In the genomic region with DNA sequence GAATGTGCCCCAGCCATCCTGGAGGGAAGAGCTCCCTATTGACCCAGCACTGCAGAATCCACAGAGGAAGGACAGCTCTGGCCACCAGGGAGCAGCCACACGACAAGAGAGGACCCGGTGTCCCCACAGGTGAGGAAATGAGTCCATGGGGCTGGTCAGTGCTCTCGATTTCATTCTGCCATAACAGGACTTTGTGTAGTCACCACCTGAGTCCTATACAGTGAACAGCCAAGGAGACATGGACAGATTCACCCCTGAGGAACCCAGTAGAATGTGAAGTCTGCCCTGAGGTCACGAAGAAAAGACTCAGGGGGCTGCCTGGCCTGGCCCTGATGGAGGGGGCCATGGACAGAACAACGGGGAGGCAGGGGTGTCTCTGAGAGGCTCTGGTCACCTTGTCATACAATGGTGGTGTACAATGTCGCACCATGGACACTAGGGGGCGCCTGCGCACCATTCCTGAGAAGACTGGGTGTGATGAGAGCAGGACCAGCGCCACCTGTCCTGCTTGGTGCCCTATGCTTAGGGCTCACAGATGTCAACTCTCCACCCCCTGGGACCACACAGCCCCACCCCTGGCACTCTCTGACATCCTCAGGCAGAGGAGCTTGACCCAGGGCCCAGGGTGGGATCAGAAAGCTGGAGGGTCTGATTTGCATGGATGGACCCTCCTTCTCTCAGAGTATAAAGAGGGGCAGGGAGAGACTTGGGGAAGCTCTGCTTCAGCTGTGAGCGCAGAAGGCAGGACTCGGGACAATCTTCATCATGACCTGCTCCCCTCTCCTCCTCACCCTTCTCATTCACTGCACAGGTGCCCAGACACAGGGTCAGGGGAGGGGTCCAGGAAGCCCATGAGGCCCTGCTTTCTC, we compare ENCODE assay signal across 8 cellular contexts.
A peak's percentile ranks its signal among the peaks of the same experiment; 100 is the strongest.
DNase-seq lines count a peak whose midpoint lies in the region; ATAC-seq and TF ChIP-seq lines count a peak whose summit lies in the region.
"Not testable (repeated sequence)": the region's sequence is repeated elsewhere in the genome, so short reads cannot be mapped to it uniquely, and the experiment has no call there.

No MANE protein-coding gene starts in this region.

- DNase-seq in AG20443 (ENCODE audit: low spot score) (peak; percentile 81), HL-60 (ENCODE audit: low read depth in 1 of 2, low spot score in 1 of 2) (peak; percentile 38 to 79), NCI-H82 treated with DMSO at 0.1 percent for 48 hours (lab: John Stamatoyannopoulos, UW; ENCODE audit: unreplicated experiment) (peak; percentile 6), cerebellum (ENCODE audit: low spot score) (peak; percentile 40), left colon (peak; percentile 46 to 60)
- peak; percentile 83 for DNase-seq in activated CD4-positive, alpha-beta T cell treated with anti-CD3 and anti-CD28 coated beads, Interleukin-2, amount 10 ng/mL, durations not matched to agents 7 days and 5 days
- peak; percentile 46 for DNase-seq in stimulated activated CD4-positive, alpha-beta T cell treated with anti-CD3 and anti-CD28 coated beads, Interleukin-2, amount 100 ng/mL, for 4 hours (ENCODE audit: low read depth)

- POLR2A ChIA-PET in activated CD4-positive, alpha-beta T cell treated with anti-CD3 and anti-CD28 coated beads, Interleukin-2, amount 10 ng/mL, durations not matched to agents 7 days and 5 days (lab: Charles Lee) = not testable (repeated sequence)

- H3K9me3 Mint-ChIP-seq in activated CD4-positive, alpha-beta T cell treated with anti-CD3 and anti-CD28 coated beads, Interleukin-2, amount 10 ng/mL, durations not matched to agents 7 days and 5 days = not testable (repeated sequence)

- H3K4me1 Mint-ChIP-seq in activated CD4-positive, alpha-beta T cell treated with anti-CD3 and anti-CD28 coated beads, Interleukin-2, amount 10 ng/mL, durations not matched to agents 7 days and 5 days = not testable (repeated sequence)

- H3K4me3 Mint-ChIP-seq in activated CD4-positive, alpha-beta T cell treated with anti-CD3 and anti-CD28 coated beads, Interleukin-2, amount 10 ng/mL, durations not matched to agents 7 days and 5 days = not testable (repeated sequence)

- not testable (repeated sequence) for H3K4me3 ChIP-seq in HL-60 (replicated peaks; ENCODE audit: insufficient read depth, low read length)

- H3K36me3 Mint-ChIP-seq in activated CD4-positive, alpha-beta T cell treated with anti-CD3 and anti-CD28 coated beads, Interleukin-2, amount 10 ng/mL, durations not matched to agents 7 days and 5 days (ENCODE audit: low read depth) = not testable (repeated sequence)

- H3K27me3 ChIP-seq in HL-60 (ENCODE audit: insufficient read depth, poor library complexity, severe bottlenecking) = not testable (repeated sequence)

- not testable (repeated sequence) for H3K27me3 Mint-ChIP-seq in activated CD4-positive, alpha-beta T cell treated with anti-CD3 and anti-CD28 coated beads, Interleukin-2, amount 10 ng/mL, durations not matched to agents 7 days and 5 days

- H3K27ac Mint-ChIP-seq in activated CD4-positive, alpha-beta T cell treated with anti-CD3 and anti-CD28 coated beads, Interleukin-2, amount 10 ng/mL, durations not matched to agents 7 days and 5 days = not testable (repeated sequence)

- H3K27ac ChIP-seq in HL-60 (replicated peaks) = not testable (repeated sequence)

- intact Hi-C loops in left colon (cut with DNase I, micrococcal nuclease) = not testable (repeated sequence)

- TF ChIP-seq CTCF in HL-60 (IDR thresholded peaks at IDR 0.05; ENCODE audit: insufficient read depth, low read length) = peak; percentile 83

- ATAC-seq in GM19372 (IDR thresholded peaks at IDR 0.05; ENCODE audit: low read depth, unreplicated experiment) = peak; percentile 61
- peak; percentile 92 for ATAC-seq in left colon

- CTCF ChIA-PET in activated CD4-positive, alpha-beta T cell treated with anti-CD3 and anti-CD28 coated beads, Interleukin-2, amount 10 ng/mL, durations not matched to agents 7 days and 5 days (lab: Charles Lee) = not testable (repeated sequence)

Comparison
In these comparisons a context has a peak if more than half of its experiments do, and no peak if none do; other contexts are left out.
1. DNase-seq: peak in every context shown above with its lines; median percentile 83 in activated CD4-positive, alpha-beta T cell treated with anti-CD3 and anti-CD28 coated beads, Interleukin-2, amount 10 ng/mL, durations not matched to agents 7 days and 5 days; 81 in AG20443; 58 in HL-60; 53 in left colon; 46 in stimulated activated CD4-positive, alpha-beta T cell treated with anti-CD3 and anti-CD28 coated beads, Interleukin-2, amount 100 ng/mL, for 4 hours; 40 in cerebellum; 6 in NCI-H82 treated with DMSO at 0.1 percent for 48 hours.